ENCODE assay signal across 21 cellular contexts in genomic region chr4:112775801-112776200, GRCh38.
"Had no signal": no experiment of that assay in that cellular context is flagged by ENCODE, and none has a peak within 500 bp of the region (broad histone marks: within the 10 kb centered on the region; RNA-seq: fewer than 3 reads in every experiment).

No MANE protein-coding gene starts in this region.

- H3K4me1 Mint-ChIP-seq: activated naive CD8-positive, alpha-beta T cell treated with anti-CD3 and anti-CD28 coated beads, Interleukin-2, amount 10 ng/mL, durations not matched to agents 7 days and 5 days; nephron progenitor cell had no signal

- H3K4me3 Mint-ChIP-seq: activated naive CD8-positive, alpha-beta T cell treated with anti-CD3 and anti-CD28 coated beads, Interleukin-2, amount 10 ng/mL, durations not matched to agents 7 days and 5 days; activated T-helper 1 cell treated with anti-CD3 and anti-CD28 coated beads, Interleukin-12 subunit alpha, Interleukin-12 subunit beta, Interleukin-2, Interleukin-4 antibody, amounts not matched to agents 30 ng/mL and 10 ng/mL and 1 ng/mL, durations not matched to agents 14 hours and 24 hours and 36 hours; effector memory CD8-positive, alpha-beta T cell; nephron progenitor cell had no signal

- H3K36me3 ChIP-seq: brain microvascular endothelial cell, right lobe of liver, tibial nerve, uterus had no signal

- H3K4me1 ChIP-seq: right lobe of liver, tibial nerve, uterus had no signal

- H3K4me2 ChIP-seq: smooth muscle cell had no signal

- H3K9me3 Mint-ChIP-seq: activated naive CD8-positive, alpha-beta T cell treated with anti-CD3 and anti-CD28 coated beads, Interleukin-2, amount 10 ng/mL, durations not matched to agents 7 days and 5 days; activated T-helper 1 cell treated with anti-CD3 and anti-CD28 coated beads, Interleukin-12 subunit alpha, Interleukin-12 subunit beta, Interleukin-2, Interleukin-4 antibody, amounts not matched to agents 30 ng/mL and 10 ng/mL and 1 ng/mL, durations not matched to agents 14 hours and 24 hours and 36 hours; effector memory CD8-positive, alpha-beta T cell had no signal

- H3K27ac Mint-ChIP-seq: activated naive CD8-positive, alpha-beta T cell treated with anti-CD3 and anti-CD28 coated beads, Interleukin-2, amount 10 ng/mL, durations not matched to agents 7 days and 5 days; activated T-helper 1 cell treated with anti-CD3 and anti-CD28 coated beads, Interleukin-12 subunit alpha, Interleukin-12 subunit beta, Interleukin-2, Interleukin-4 antibody, amounts not matched to agents 30 ng/mL and 10 ng/mL and 1 ng/mL, durations not matched to agents 14 hours and 24 hours and 36 hours; effector memory CD8-positive, alpha-beta T cell; nephron progenitor cell had no signal

- ATAC-seq: effector memory CD8-positive, alpha-beta T cell; left ventricle myocardium superior; right lobe of liver had no signal

- H3K4me3 ChIP-seq: right lobe of liver, smooth muscle cell, tibial nerve, uterus had no signal

- DNase-seq: activated CD4-positive, alpha-beta T cell treated with anti-CD3 and anti-CD28 coated beads, Interleukin-2, amount 50 U/mL, for 1 hour; activated CD4-positive, CD25-positive, alpha-beta regulatory T cell; activated naive CD4-positive, alpha-beta T cell; activated naive CD8-positive, alpha-beta T cell treated with anti-CD3 and anti-CD28 coated beads, Interleukin-2, amount 10 ng/mL, durations not matched to agents 7 days and 5 days; brain microvascular endothelial cell; cerebellar nuclear complex; effector memory CD8-positive, alpha-beta T cell; hypothalamus; kidney glomerular epithelial cell; left ventricle myocardium superior; mesenchymal stem cell; nephron progenitor cell; right lobe of liver; stimulated activated CD4-positive, alpha-beta T cell treated with anti-CD3 and anti-CD28 coated beads, Interleukin-4, amount 100 ng/mL, for 4 hours; stimulated activated CD8-positive, alpha-beta memory T cell treated with anti-CD3 and anti-CD28 coated beads, Interleukin-4, amount 100 ng/mL, for 48 hours; stimulated activated naive CD4-positive, alpha-beta T cell treated with Interleukin-2 at 50 U/mL for 16 hours; substantia nigra; uterus had no signal

- H3K36me3 Mint-ChIP-seq: activated naive CD8-positive, alpha-beta T cell treated with anti-CD3 and anti-CD28 coated beads, Interleukin-2, amount 10 ng/mL, durations not matched to agents 7 days and 5 days had no signal

- H3K27me3 ChIP-seq: brain microvascular endothelial cell, right lobe of liver, tibial nerve, uterus had no signal

- H3K27ac ChIP-seq: brain microvascular endothelial cell, right lobe of liver, tibial nerve, uterus had no signal
